1 cellular context compared by ENCODE assay signal in genomic region chr5:139747583-139748504, GRCh38.
TF ChIP-seq lines count a peak whose summit lies in the region.

No MANE protein-coding gene starts in this region.

TF ChIP-seq in GM12878, 131 proteins besides CTCF, POLR2A, EP300 and RAD21 (continued from another document and continues in another):
- peak; percentile 4 for TF ChIP-seq BCL3 (IDR thresholded peaks at IDR 0.05; ENCODE audit: borderline replicate concordance, insufficient read depth, low read depth, low read length, poor library complexity, severe bottlenecking)
- peak; percentile 94 for TF ChIP-seq IKZF1 (conservative IDR thresholded peaks at IDR 0.05)
- TF ChIP-seq, protein P1, sequence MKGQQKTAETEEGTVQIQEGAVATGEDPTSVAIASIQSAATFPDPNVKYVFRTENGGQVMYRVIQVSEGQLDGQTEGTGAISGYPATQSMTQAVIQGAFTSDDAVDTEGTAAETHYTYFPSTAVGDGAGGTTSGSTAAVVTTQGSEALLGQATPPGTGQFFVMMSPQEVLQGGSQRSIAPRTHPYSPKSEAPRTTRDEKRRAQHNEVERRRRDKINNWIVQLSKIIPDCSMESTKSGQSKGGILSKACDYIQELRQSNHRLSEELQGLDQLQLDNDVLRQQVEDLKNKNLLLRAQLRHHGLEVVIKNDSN (IDR thresholded peaks at IDR 0.05; ENCODE audit: borderline replicate concordance, extremely low read length, insufficient read depth, low read depth, low read length), result peak; percentile 56
- 0 out of 2 replicates have a peak, but pooled peaks have one; percentile 8 for TF ChIP-seq EED (IDR thresholded peaks at IDR 0.05; ENCODE audit: low read depth)
- peak; percentile 11 for TF ChIP-seq RELA (IDR thresholded peaks at IDR 0.05; ENCODE audit: borderline replicate concordance, partially characterized antibody)
- TF ChIP-seq CREB1 (IDR thresholded peaks at IDR 0.05; ENCODE audit: low read depth), result peak; percentile 85
- no peak for TF ChIP-seq WRNIP1 (IDR thresholded peaks at IDR 0.05; ENCODE audit: borderline replicate concordance, low read depth, low read length)
- TF ChIP-seq JUND (IDR thresholded peaks at IDR 0.05; ENCODE audit: low read depth, low read length), result 0 out of 2 replicates have a peak, but pooled peaks have one; percentile 51
- TF ChIP-seq CREM (IDR thresholded peaks at IDR 0.05; ENCODE audit: low read depth), result peak; percentile 72
- TF ChIP-seq MEF2B (IDR thresholded peaks at IDR 0.05; ENCODE audit: partially characterized antibody, poor library complexity, severe bottlenecking), result peak; percentile 84
- 0 out of 2 replicates have a peak, but pooled peaks have one; percentile 10 for TF ChIP-seq TBL1XR1 (IDR thresholded peaks at IDR 0.05; ENCODE audit: low read depth, low read length)
- TF ChIP-seq LARP7 (IDR thresholded peaks at IDR 0.05), result peak; percentile 78
- no peak for TF ChIP-seq E4F1 (IDR thresholded peaks at IDR 0.05; ENCODE audit: borderline replicate concordance, partially characterized antibody)
- TF ChIP-seq, protein P2, sequence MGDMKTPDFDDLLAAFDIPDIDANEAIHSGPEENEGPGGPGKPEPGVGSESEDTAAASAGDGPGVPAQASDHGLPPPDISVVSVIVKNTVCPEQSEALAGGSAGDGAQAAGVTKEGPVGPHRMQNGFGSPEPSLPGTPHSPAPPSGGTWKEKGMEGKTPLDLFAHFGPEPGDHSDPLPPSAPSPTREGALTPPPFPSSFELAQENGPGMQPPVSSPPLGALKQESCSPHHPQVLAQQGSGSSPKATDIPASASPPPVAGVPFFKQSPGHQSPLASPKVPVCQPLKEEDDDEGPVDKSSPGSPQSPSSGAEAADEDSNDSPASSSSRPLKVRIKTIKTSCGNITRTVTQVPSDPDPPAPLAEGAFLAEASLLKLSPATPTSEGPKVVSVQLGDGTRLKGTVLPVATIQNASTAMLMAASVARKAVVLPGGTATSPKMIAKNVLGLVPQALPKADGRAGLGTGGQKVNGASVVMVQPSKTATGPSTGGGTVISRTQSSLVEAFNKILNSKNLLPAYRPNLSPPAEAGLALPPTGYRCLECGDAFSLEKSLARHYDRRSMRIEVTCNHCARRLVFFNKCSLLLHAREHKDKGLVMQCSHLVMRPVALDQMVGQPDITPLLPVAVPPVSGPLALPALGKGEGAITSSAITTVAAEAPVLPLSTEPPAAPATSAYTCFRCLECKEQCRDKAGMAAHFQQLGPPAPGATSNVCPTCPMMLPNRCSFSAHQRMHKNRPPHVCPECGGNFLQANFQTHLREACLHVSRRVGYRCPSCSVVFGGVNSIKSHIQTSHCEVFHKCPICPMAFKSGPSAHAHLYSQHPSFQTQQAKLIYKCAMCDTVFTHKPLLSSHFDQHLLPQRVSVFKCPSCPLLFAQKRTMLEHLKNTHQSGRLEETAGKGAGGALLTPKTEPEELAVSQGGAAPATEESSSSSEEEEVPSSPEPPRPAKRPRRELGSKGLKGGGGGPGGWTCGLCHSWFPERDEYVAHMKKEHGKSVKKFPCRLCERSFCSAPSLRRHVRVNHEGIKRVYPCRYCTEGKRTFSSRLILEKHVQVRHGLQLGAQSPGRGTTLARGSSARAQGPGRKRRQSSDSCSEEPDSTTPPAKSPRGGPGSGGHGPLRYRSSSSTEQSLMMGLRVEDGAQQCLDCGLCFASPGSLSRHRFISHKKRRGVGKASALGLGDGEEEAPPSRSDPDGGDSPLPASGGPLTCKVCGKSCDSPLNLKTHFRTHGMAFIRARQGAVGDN (IDR thresholded peaks at IDR 0.05), result peak; percentile 92
- TF ChIP-seq E2F4 (IDR thresholded peaks at IDR 0.05; ENCODE audit: low read depth, low read length), result peak; percentile 0; the same call in 1 of the 2 replicates
- 0 out of 2 replicates have a peak, but pooled peaks have one; percentile 24 for TF ChIP-seq ZBTB40 (IDR thresholded peaks at IDR 0.05; ENCODE audit: borderline replicate concordance)
- 0 out of 2 replicates have a peak, but pooled peaks have one; percentile 40 for TF ChIP-seq SMARCA5 (IDR thresholded peaks at IDR 0.05)
- peak; percentile 74; the same call in 1 of the 2 replicates for TF ChIP-seq ATF2 (IDR thresholded peaks at IDR 0.05; ENCODE audit: low read length)
- peak; percentile 89 for TF ChIP-seq RAD51 (IDR thresholded peaks at IDR 0.05)
- peak; percentile 44; the same call in 1 of the 2 replicates for TF ChIP-seq CHD2 (IDR thresholded peaks at IDR 0.05; ENCODE audit: borderline replicate concordance, low read depth, low read length)
- TF ChIP-seq, protein P3, sequence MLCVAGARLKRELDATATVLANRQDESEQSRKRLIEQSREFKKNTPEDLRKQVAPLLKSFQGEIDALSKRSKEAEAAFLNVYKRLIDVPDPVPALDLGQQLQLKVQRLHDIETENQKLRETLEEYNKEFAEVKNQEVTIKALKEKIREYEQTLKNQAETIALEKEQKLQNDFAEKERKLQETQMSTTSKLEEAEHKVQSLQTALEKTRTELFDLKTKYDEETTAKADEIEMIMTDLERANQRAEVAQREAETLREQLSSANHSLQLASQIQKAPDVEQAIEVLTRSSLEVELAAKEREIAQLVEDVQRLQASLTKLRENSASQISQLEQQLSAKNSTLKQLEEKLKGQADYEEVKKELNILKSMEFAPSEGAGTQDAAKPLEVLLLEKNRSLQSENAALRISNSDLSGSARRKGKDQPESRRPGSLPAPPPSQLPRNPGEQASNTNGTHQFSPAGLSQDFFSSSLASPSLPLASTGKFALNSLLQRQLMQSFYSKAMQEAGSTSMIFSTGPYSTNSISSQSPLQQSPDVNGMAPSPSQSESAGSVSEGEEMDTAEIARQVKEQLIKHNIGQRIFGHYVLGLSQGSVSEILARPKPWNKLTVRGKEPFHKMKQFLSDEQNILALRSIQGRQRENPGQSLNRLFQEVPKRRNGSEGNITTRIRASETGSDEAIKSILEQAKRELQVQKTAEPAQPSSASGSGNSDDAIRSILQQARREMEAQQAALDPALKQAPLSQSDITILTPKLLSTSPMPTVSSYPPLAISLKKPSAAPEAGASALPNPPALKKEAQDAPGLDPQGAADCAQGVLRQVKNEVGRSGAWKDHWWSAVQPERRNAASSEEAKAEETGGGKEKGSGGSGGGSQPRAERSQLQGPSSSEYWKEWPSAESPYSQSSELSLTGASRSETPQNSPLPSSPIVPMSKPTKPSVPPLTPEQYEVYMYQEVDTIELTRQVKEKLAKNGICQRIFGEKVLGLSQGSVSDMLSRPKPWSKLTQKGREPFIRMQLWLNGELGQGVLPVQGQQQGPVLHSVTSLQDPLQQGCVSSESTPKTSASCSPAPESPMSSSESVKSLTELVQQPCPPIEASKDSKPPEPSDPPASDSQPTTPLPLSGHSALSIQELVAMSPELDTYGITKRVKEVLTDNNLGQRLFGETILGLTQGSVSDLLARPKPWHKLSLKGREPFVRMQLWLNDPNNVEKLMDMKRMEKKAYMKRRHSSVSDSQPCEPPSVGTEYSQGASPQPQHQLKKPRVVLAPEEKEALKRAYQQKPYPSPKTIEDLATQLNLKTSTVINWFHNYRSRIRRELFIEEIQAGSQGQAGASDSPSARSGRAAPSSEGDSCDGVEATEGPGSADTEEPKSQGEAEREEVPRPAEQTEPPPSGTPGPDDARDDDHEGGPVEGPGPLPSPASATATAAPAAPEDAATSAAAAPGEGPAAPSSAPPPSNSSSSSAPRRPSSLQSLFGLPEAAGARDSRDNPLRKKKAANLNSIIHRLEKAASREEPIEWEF (IDR thresholded peaks at IDR 0.05; ENCODE audit: insufficient replicate concordance, low read depth, low read length), result peak; percentile 11
- TF ChIP-seq BCL11A (IDR thresholded peaks at IDR 0.05; ENCODE audit: low read depth, low read length), result 0 out of 2 replicates have a peak, but pooled peaks have one; percentile 9
- no peak for TF ChIP-seq ASH2L (IDR thresholded peaks at IDR 0.05; ENCODE audit: borderline replicate concordance, low read depth)
- peak; percentile 63 to 66 for TF ChIP-seq IKZF2 (IDR thresholded peaks at IDR 0.05)
- TF ChIP-seq SKIL (IDR thresholded peaks at IDR 0.05; ENCODE audit: low read depth, poor library complexity, severe bottlenecking), result peak; percentile 17
- TF ChIP-seq BHLHE40 (IDR thresholded peaks at IDR 0.05; ENCODE audit: borderline replicate concordance in 1 of 2, low read depth in 2 of 2, low read length in 1 of 2), result peak; percentile 96 to 99
- TF ChIP-seq RB1 (IDR thresholded peaks at IDR 0.05; ENCODE audit: borderline replicate concordance), result 0 out of 2 replicates have a peak, but pooled peaks have one; percentile 1
- TF ChIP-seq STAT1 (conservative IDR thresholded peaks at IDR 0.05), result no peak
- peak; percentile 92 for TF ChIP-seq ATF7 (IDR thresholded peaks at IDR 0.05; ENCODE audit: low read depth)
- TF ChIP-seq TCF3 (IDR thresholded peaks at IDR 0.05; ENCODE audit: borderline replicate concordance, insufficient read depth, low read depth, low read length), result peak; percentile 24; the same call in 1 of the 2 replicates
- no peak; the same call in 1 of the 2 replicates for TF ChIP-seq NR2C1 (IDR thresholded peaks at IDR 0.05)
